In genomic region chr12:132218915-132219314, GRCh38 we compare ENCODE assay signal across 10 cellular contexts.
A peak's percentile ranks its signal among the peaks of the same experiment; 100 is the strongest.
DNase-seq lines count a peak whose midpoint lies in the region; ATAC-seq and TF ChIP-seq lines count a peak whose summit lies in the region.
"Had no signal": no experiment of that assay in that cellular context is flagged by ENCODE, and none has a peak within 500 bp of the region (broad histone marks: within the 10 kb centered on the region; RNA-seq: fewer than 3 reads in every experiment).

No MANE protein-coding gene starts in this region.

- no peaks in the 10 kb centered on the region for H3K4me1 Mint-ChIP-seq in Calu3 (ENCODE audit: low read depth, unreplicated experiment)
- no peaks in the 10 kb centered on the region for H3K4me1 Mint-ChIP-seq in WTC11

- no peak overlapping the region for H3K4me3 ChIP-seq in Jurkat, Clone E6-1 (ENCODE audit: low read length)
- no peak overlapping the region for H3K4me3 ChIP-seq in epithelial cell of proximal tubule (ENCODE audit: low read depth, low read length)
- H3K4me3 ChIP-seq: SJSA1 had no signal

- ATAC-seq in WTC11 (peak; percentile 83), GM21528 (IDR thresholded peaks at IDR 0.05; ENCODE audit: low FRiP score, unreplicated experiment) (no peak)

- peak; percentile 62 for DNase-seq in Calu3
- DNase-seq in Jurkat, Clone E6-1 (ENCODE audit: low read depth, low spot score) = peak; percentile 57
- peak; percentile 63 for DNase-seq in WTC11 (ENCODE audit: low spot score)
- no peak for DNase-seq in epithelial cell of proximal tubule (ENCODE audit: low read depth)
- peak; percentile 19 to 37 for DNase-seq in stimulated activated CD4-positive, alpha-beta T cell treated with anti-CD3 and anti-CD28 coated beads, Interleukin-1b, Interleukin-23, amount 100 ng/mL, for 4 hours (ENCODE audit: low read depth in 2 of 2)
- no peak for DNase-seq in cerebellar nuclear complex (lab: John Stamatoyannopoulos, UW)
- DNase-seq in cerebellum (ENCODE audit: low spot score) = no peak
- DNase-seq: naive B cell had no signal

- POLR2A ChIA-PET in WTC11 (lab: Charles Lee) = no interaction called here

- H3K27me3 Mint-ChIP-seq in Calu3 (ENCODE audit: unreplicated experiment) (peaks cover 74% of the 10 kb centered on the region), WTC11 (ENCODE audit: low read depth) (peaks cover 64% of the 10 kb centered on the region)

- no TSS peak for BruUV-seq in Calu3 (replicated peaks; lab: Mats Ljungman, UMichigan)

- peak; percentile 47 for TF ChIP-seq CTCF in Calu3 (IDR thresholded peaks at IDR 0.05; ENCODE audit: unreplicated experiment)
- no peak for TF ChIP-seq CTCF in WTC11 (IDR thresholded peaks at IDR 0.05)
- TF ChIP-seq CTCF in epithelial cell of proximal tubule (conservative IDR thresholded peaks at IDR 0.05; ENCODE audit: low read depth, low read length) = peak; percentile 54

- no peak overlapping the region for H3K4me3 Mint-ChIP-seq in Calu3 (ENCODE audit: low read depth, unreplicated experiment)
- H3K4me3 Mint-ChIP-seq in WTC11 = no peak overlapping the region

- no peaks in the 10 kb centered on the region for H3K36me3 Mint-ChIP-seq in Calu3 (ENCODE audit: insufficient read depth, unreplicated experiment)
- H3K36me3 Mint-ChIP-seq in WTC11 = no peaks in the 10 kb centered on the region

- CTCF ChIA-PET in Calu3 (lab: Charles Lee) (interaction anchor here (0.6 to 1.3 kb wide), 5 partner anchors 30 to 77 kb away, joined by 3 to 20 read pairs (median 7); no protein-coding TSS in a partner anchor), WTC11 (lab: Charles Lee) (interaction anchor here (0.7 to 2.1 kb wide), 13 partner anchors 8 to 396 kb away, joined by 3 to 8 read pairs (median 4); no protein-coding TSS in a partner anchor)

- intact Hi-C loops in Calu3 (cut with micrococcal nuclease; ENCODE audit: unreplicated experiment) = loop anchor here (2.0 kb wide), 2 partner anchors 56 to 64 kb away; no protein-coding TSS in a partner anchor

- no peak overlapping the region for H3K27ac Mint-ChIP-seq in Calu3 (ENCODE audit: unreplicated experiment)
- no peak overlapping the region for H3K27ac Mint-ChIP-seq in WTC11

- H3K9me3 Mint-ChIP-seq in Calu3 (ENCODE audit: low read depth, unreplicated experiment) (peaks cover 2% of the 10 kb centered on the region), WTC11 (peaks cover 7% of the 10 kb centered on the region)

TF ChIP-seq in WTC11, 78 proteins besides CTCF, POLR2A, EP300 and RAD21 (continues in another document):
- TF ChIP-seq SMAD4 (CRISPR knock-in tag; IDR thresholded peaks at IDR 0.05) (no peak), ZMAT4 (CRISPR knock-in tag; IDR thresholded peaks at IDR 0.05) (no peak), CREM (CRISPR knock-in tag; IDR thresholded peaks at IDR 0.05) (no peak), ZNF281 (CRISPR knock-in tag; IDR thresholded peaks at IDR 0.05) (no peak), IRF2 (CRISPR knock-in tag; IDR thresholded peaks at IDR 0.05; ENCODE audit: borderline replicate concordance, low read depth) (no peak), PRDM15 (CRISPR knock-in tag; IDR thresholded peaks at IDR 0.05) (no peak), ERG (CRISPR knock-in tag; IDR thresholded peaks at IDR 0.05) (no peak), GTF2I (CRISPR knock-in tag; conservative IDR thresholded peaks at IDR 0.05) (no peak), ATF3 (CRISPR knock-in tag; conservative IDR thresholded peaks at IDR 0.05) (no peak), USF1 (CRISPR knock-in tag; IDR thresholded peaks at IDR 0.05) (no peak), RORB (CRISPR knock-in tag; IDR thresholded peaks at IDR 0.05) (no peak), MYBL2 (CRISPR knock-in tag; IDR thresholded peaks at IDR 0.05) (no peak), SOX15 (CRISPR knock-in tag; IDR thresholded peaks at IDR 0.05) (no peak), NR1H2 (CRISPR knock-in tag; IDR thresholded peaks at IDR 0.05) (no peak), HMGA2 (CRISPR knock-in tag; IDR thresholded peaks at IDR 0.05) (no peak), ZBTB21 (CRISPR knock-in tag; IDR thresholded peaks at IDR 0.05; ENCODE audit: borderline replicate concordance) (no peak), ZNF396 (CRISPR knock-in tag; IDR thresholded peaks at IDR 0.05; ENCODE audit: borderline replicate concordance) (no peak)

Comparison
In these comparisons a context has a peak if more than half of its experiments do, and no peak if none do; other contexts are left out.
1. DNase-seq: peak in Calu3 (single experiment), Jurkat, Clone E6-1 (single experiment), WTC11 (single experiment) and stimulated activated CD4-positive, alpha-beta T cell treated with anti-CD3 and anti-CD28 coated beads, Interleukin-1b, Interleukin-23, amount 100 ng/mL, for 4 hours (2 of 2); none in epithelial cell of proximal tubule (single experiment), cerebellar nuclear complex (0 of 2) and cerebellum (single experiment).